ENCODE assay signal across 1 cellular context in genomic region chr17:18327556-18327955, GRCh38.
TF ChIP-seq lines count a peak whose summit lies in the region.

No MANE protein-coding gene starts in this region.

TF ChIP-seq in GM12878, 131 proteins besides CTCF, POLR2A, EP300 and RAD21:
- TF ChIP-seq BCLAF1 (IDR thresholded peaks at IDR 0.05) = no peak
- TF ChIP-seq NRF1 (conservative IDR thresholded peaks at IDR 0.05; ENCODE audit: low read depth, low read length) = no peak
- no peak for TF ChIP-seq CEBPB (IDR thresholded peaks at IDR 0.05; ENCODE audit: borderline replicate concordance in 1 of 2, low read depth in 2 of 2, low read length in 2 of 2)
- no peak for TF ChIP-seq SUZ12 (IDR thresholded peaks at IDR 0.05; ENCODE audit: unreplicated experiment)
- no peak for TF ChIP-seq GATAD2B (conservative IDR thresholded peaks at IDR 0.05; ENCODE audit: low read depth)
- TF ChIP-seq CUX1 (IDR thresholded peaks at IDR 0.05; ENCODE audit: insufficient replicate concordance, low read depth, low read length) = no peak
